In genomic region chr3:16270855-16271254, GRCh38 we compare ENCODE assay signal across 24 cellular contexts.
"Had no signal": no experiment of that assay in that cellular context is flagged by ENCODE, and none has a peak within 500 bp of the region (broad histone marks: within the 10 kb centered on the region; RNA-seq: fewer than 3 reads in every experiment).

No MANE protein-coding gene starts in this region.

- H3K4me3 ChIP-seq: colonic mucosa, coronary artery, dorsolateral prefrontal cortex, esophagus muscularis mucosa, esophagus squamous epithelium, gastrocnemius medialis, gastroesophageal sphincter, heart left ventricle, heart right ventricle had no signal

- H3K27ac Mint-ChIP-seq: dendritic cell treated with granulocyte-macrophage colony-stimulating factor and Interleukin-4, amounts not matched to agents 40 ng/mL and 50 ng/mL, for 4 days; effector memory CD8-positive, alpha-beta T cell; endodermal cell had no signal

- DNase-seq: colonic mucosa; cortex of kidney; dermis blood vessel endothelial cell; dorsolateral prefrontal cortex; effector CD4-positive, alpha-beta T cell; effector CD8-positive, alpha-beta T cell; effector memory CD4-positive, alpha-beta T cell; effector memory CD8-positive, alpha-beta T cell; endodermal cell; erythroblast; esophagus squamous epithelium; foreskin fibroblast; foreskin keratinocyte; foreskin melanocyte; gastrocnemius medialis; glutamatergic neuron; heart left ventricle; heart right ventricle had no signal

- H3K9me3 Mint-ChIP-seq: dendritic cell treated with granulocyte-macrophage colony-stimulating factor and Interleukin-4, amounts not matched to agents 40 ng/mL and 50 ng/mL, for 4 days; effector memory CD8-positive, alpha-beta T cell; endodermal cell had no signal

- H3K4me3 Mint-ChIP-seq: dendritic cell treated with granulocyte-macrophage colony-stimulating factor and Interleukin-4, amounts not matched to agents 40 ng/mL and 50 ng/mL, for 4 days; effector memory CD8-positive, alpha-beta T cell; endodermal cell had no signal

- H3K27ac ChIP-seq: colonic mucosa, coronary artery, dorsolateral prefrontal cortex, epithelial cell of prostate, esophagus muscularis mucosa, esophagus squamous epithelium, foreskin keratinocyte, gastrocnemius medialis, gastroesophageal sphincter, heart left ventricle, heart right ventricle had no signal

- H3K27me3 Mint-ChIP-seq: dendritic cell treated with granulocyte-macrophage colony-stimulating factor and Interleukin-4, amounts not matched to agents 40 ng/mL and 50 ng/mL, for 4 days; effector memory CD8-positive, alpha-beta T cell had no signal

- H3K27me3 ChIP-seq: colonic mucosa, dorsolateral prefrontal cortex, esophagus muscularis mucosa, esophagus squamous epithelium, foreskin keratinocyte, gastrocnemius medialis, gastroesophageal sphincter, heart left ventricle, heart right ventricle had no signal

- ATAC-seq: effector memory CD8-positive, alpha-beta T cell; esophagus mucosa; foreskin keratinocyte; gastrocnemius medialis; gastroesophageal sphincter; heart left ventricle; heart right ventricle had no signal

- H3K36me3 ChIP-seq: colonic mucosa had no signal

- H3K9me3 ChIP-seq: colonic mucosa, esophagus muscularis mucosa, esophagus squamous epithelium, gastrocnemius medialis, gastroesophageal sphincter, heart left ventricle, heart right ventricle had no signal
